Comparison of ENCODE assay signal across 9 cellular contexts in genomic region chr18:48345596-48345995, GRCh38.
DNase-seq lines count a peak whose midpoint lies in the region; ATAC-seq and TF ChIP-seq lines count a peak whose summit lies in the region.
"Had no signal": no experiment of that assay in that cellular context is flagged by ENCODE, and none has a peak within 500 bp of the region (broad histone marks: within the 10 kb centered on the region; RNA-seq: fewer than 3 reads in every experiment).

No MANE protein-coding gene starts in this region.

- no peak for DNase-seq in AG09319 (ENCODE audit: extremely low read depth, low read depth)
- peak; percentile 16 for DNase-seq in HK-2 (ENCODE audit: unreplicated experiment)
- DNase-seq in WTC11 (ENCODE audit: low spot score), result peak; percentile 22
- DNase-seq in kidney tubule cell (ENCODE audit: low spot score), result peak; percentile 24
- DNase-seq in activated T-cell treated with anti-CD3 and anti-CD28 coated beads for 4 hours, result no peak
- no peak for DNase-seq in MV-4-11 (lab: John Stamatoyannopoulos, UW)
- no peak for DNase-seq in GM19238 (ENCODE audit: insufficient read length, low spot score)
- no peak for DNase-seq in mesothelial cell of epicardium (ENCODE audit: low spot score in 2 of 2, unreplicated experiment in 2 of 2)
- DNase-seq: activated B cell treated with CpG ODN at 0.5 μM for 24 hours had no signal

- H3K27ac Mint-ChIP-seq in WTC11, result no peak overlapping the region
- no peak overlapping the region for H3K27ac Mint-ChIP-seq in mesothelial cell of epicardium
- H3K27ac Mint-ChIP-seq: activated B cell treated with CpG ODN at 0.5 μM for 24 hours had no signal

- CTCF ChIA-PET in WTC11 (lab: Charles Lee), result interaction anchor here (0.9 to 2.6 kb wide), 5 partner anchors 9 to 115 kb away, joined by 3 to 9 read pairs (median 4); no protein-coding TSS in a partner anchor

- peak; percentile 47 for TF ChIP-seq CTCF in AG09319 (IDR thresholded peaks at IDR 0.05; ENCODE audit: low read depth, low read length)
- TF ChIP-seq CTCF in WTC11 (IDR thresholded peaks at IDR 0.05), result no peak
- TF ChIP-seq CTCF in mesothelial cell of epicardium (IDR thresholded peaks at IDR 0.05; ENCODE audit: unreplicated experiment), result no peak

- H3K9me3 Mint-ChIP-seq in WTC11 (no peaks in the 10 kb centered on the region), mesothelial cell of epicardium (no peaks in the 10 kb centered on the region)
- H3K9me3 Mint-ChIP-seq: activated B cell treated with CpG ODN at 0.5 μM for 24 hours had no signal

- H3K4me1 Mint-ChIP-seq in WTC11 (peaks cover 8% of the 10 kb centered on the region), mesothelial cell of epicardium (peaks cover 4% of the 10 kb centered on the region)
- H3K4me1 Mint-ChIP-seq: activated B cell treated with CpG ODN at 0.5 μM for 24 hours had no signal

- H3K27me3 Mint-ChIP-seq in WTC11 (ENCODE audit: low read depth) (no peaks in the 10 kb centered on the region), mesothelial cell of epicardium (ENCODE audit: low read depth) (peaks cover 5% of the 10 kb centered on the region)

- peak; percentile 50; the same call in 1 of the 2 replicates for ATAC-seq in WTC11

- no peaks in the 10 kb centered on the region for H3K36me3 Mint-ChIP-seq in WTC11
- no peaks in the 10 kb centered on the region for H3K36me3 Mint-ChIP-seq in mesothelial cell of epicardium

- no peak overlapping the region for H3K4me3 Mint-ChIP-seq in WTC11
- H3K4me3 Mint-ChIP-seq in mesothelial cell of epicardium, result no peak overlapping the region
- H3K4me3 Mint-ChIP-seq: activated B cell treated with CpG ODN at 0.5 μM for 24 hours had no signal

- POLR2A ChIA-PET in WTC11 (lab: Charles Lee), result no interaction called here

TF ChIP-seq in WTC11, 78 proteins besides CTCF, POLR2A, EP300 and RAD21:
- no peak for TF ChIP-seq ZNF138 (CRISPR knock-in tag; conservative IDR thresholded peaks at IDR 0.05)
- TF ChIP-seq ZNF396 (CRISPR knock-in tag; IDR thresholded peaks at IDR 0.05; ENCODE audit: borderline replicate concordance), result no peak
- TF ChIP-seq PRDM15 (CRISPR knock-in tag; IDR thresholded peaks at IDR 0.05), result no peak
- no peak for TF ChIP-seq NFE2L1 (CRISPR knock-in tag; IDR thresholded peaks at IDR 0.05)
- TF ChIP-seq ATF3 (CRISPR knock-in tag; conservative IDR thresholded peaks at IDR 0.05), result no peak
- TF ChIP-seq, protein P1, sequence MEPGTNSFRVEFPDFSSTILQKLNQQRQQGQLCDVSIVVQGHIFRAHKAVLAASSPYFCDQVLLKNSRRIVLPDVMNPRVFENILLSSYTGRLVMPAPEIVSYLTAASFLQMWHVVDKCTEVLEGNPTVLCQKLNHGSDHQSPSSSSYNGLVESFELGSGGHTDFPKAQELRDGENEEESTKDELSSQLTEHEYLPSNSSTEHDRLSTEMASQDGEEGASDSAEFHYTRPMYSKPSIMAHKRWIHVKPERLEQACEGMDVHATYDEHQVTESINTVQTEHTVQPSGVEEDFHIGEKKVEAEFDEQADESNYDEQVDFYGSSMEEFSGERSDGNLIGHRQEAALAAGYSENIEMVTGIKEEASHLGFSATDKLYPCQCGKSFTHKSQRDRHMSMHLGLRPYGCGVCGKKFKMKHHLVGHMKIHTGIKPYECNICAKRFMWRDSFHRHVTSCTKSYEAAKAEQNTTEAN (CRISPR knock-in tag; IDR thresholded peaks at IDR 0.05), result no peak
- TF ChIP-seq SOX15 (CRISPR knock-in tag; IDR thresholded peaks at IDR 0.05), result no peak
- no peak for TF ChIP-seq FOXK1 (CRISPR knock-in tag; IDR thresholded peaks at IDR 0.05)
- TF ChIP-seq IRF2 (CRISPR knock-in tag; IDR thresholded peaks at IDR 0.05; ENCODE audit: borderline replicate concordance, low read depth), result no peak
- TF ChIP-seq GTF2I (CRISPR knock-in tag; conservative IDR thresholded peaks at IDR 0.05), result no peak
- TF ChIP-seq SMAD4 (CRISPR knock-in tag; IDR thresholded peaks at IDR 0.05), result no peak
- TF ChIP-seq TCF7 (CRISPR knock-in tag; IDR thresholded peaks at IDR 0.05; ENCODE audit: low read depth), result no peak
- TF ChIP-seq ZNF121 (CRISPR knock-in tag; IDR thresholded peaks at IDR 0.05), result no peak

Comparison
In these comparisons a context has a peak if more than half of its experiments do, and no peak if none do; other contexts are left out.
1. DNase-seq: peak in HK-2 (single experiment), WTC11 (single experiment) and kidney tubule cell (single experiment); none in AG09319 (single experiment), activated T-cell treated with anti-CD3 and anti-CD28 coated beads for 4 hours (single experiment), MV-4-11 (single experiment), GM19238 (single experiment) and mesothelial cell of epicardium (0 of 2).